Comparison of ENCODE assay signal across 10 cellular contexts in the genomic region with DNA sequence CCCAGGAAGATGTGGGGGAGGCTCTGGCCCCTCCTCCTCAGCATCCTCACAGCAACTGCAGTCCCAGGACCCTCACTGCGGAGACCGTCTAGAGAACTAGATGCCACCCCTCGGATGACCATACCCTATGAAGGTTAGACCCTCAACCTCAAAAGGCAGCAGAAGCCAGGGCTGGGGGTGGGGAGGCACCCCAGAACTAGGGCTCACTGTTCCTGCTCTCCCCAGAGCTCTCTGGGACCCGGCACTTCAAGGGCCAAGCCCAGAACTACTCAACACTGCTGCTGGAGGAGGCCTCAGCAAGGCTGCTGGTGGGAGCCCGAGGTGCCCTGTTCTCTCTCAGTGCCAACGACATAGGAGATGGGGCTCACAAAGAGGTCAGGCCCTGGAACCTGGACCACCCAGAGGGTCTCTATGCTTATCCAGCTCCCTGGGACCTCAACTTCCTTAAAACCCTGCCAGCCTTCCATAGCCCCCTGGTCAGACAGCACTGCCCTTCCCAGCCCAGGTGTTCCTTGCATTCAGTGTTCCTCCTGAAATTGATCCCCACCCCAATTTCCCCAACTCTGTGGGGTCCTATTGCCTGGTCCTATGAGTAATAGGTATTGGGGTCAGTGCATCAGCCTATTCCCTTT.
"Had no signal": no experiment of that assay in that cellular context is flagged by ENCODE, and none has a peak within 500 bp of the region (broad histone marks: within the 10 kb centered on the region; RNA-seq: fewer than 3 reads in every experiment).

No MANE protein-coding gene starts in this region.

- DNase-seq: activated CD4-positive, alpha-beta T cell treated with anti-CD3 and anti-CD28 coated beads, Interleukin-2, amount 10 ng/mL, durations not matched to agents 7 days and 5 days; activated CD4-positive, CD25-positive, alpha-beta regulatory T cell; activated gamma-delta T cell treated with Interleukin-2 at 50 U/mL for 16 hours; activated naive CD8-positive, alpha-beta T cell treated with anti-CD3 and anti-CD28 coated beads for 36 hours; cerebellar nuclear complex; mammary epithelial cell; mucosa of descending colon; naive thymus-derived CD8-positive, alpha-beta T cell; stimulated activated CD4-positive, alpha-beta T cell treated with anti-CD3 and anti-CD28 coated beads, Interleukin-4, amount 100 ng/mL, for 1 hour; T-helper 2 cell had no signal

- H3K4me3 ChIP-seq: mucosa of descending colon had no signal

- H3K9me3 ChIP-seq: mucosa of descending colon had no signal
